Comparison of ENCODE assay signal across 30 cellular contexts in the genomic region with DNA sequence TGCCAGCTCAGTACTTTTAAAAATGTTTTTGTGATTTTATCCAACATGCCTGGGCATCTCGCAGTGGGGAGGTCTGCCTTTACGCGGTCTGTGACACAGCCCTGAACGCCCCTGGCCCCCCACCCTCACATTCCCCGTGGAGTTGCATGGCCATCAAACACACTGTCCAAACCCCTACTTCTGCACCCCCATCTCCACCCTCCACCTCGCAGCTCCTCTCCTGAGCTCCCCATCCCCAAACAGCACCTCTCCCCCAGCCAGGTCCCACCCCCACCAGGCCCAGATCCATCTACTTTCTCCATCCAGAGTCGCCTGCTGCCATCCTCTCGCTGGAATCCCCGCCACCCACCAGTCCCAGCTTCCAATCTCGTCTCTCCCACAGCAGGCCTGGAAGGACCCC. TPM values are rescaled to one million over a fixed set of nuclear protein-coding genes. Genes with fewer than 3 reads are reported as not detected.
"Had no signal": no experiment of that assay in that cellular context is flagged by ENCODE, and none has a peak within 500 bp of the region (broad histone marks: within the 10 kb centered on the region; RNA-seq: fewer than 3 reads in every experiment).

No MANE protein-coding gene starts in this region.

- H3K9me3 ChIP-seq: body of pancreas, left lung, lower lobe of right lung, mucosa of descending colon, right atrium auricular region, suprapubic skin, tibial artery, upper lobe of right lung had no signal

- H3K36me3 ChIP-seq: left lung, lower lobe of right lung, right atrium auricular region, suprapubic skin, tibial artery, upper lobe of right lung had no signal

- H3K27me3 ChIP-seq: body of pancreas, left lung, right atrium auricular region, suprapubic skin, upper lobe of right lung had no signal

- ATAC-seq: activated T-cell treated with anti-CD3 and anti-CD28 coated beads, Interleukin-2, amount 50 U/mL, for 72 hours; body of pancreas; esophagus mucosa; left lung; lower lobe of right lung; upper lobe of right lung had no signal

- H3K27me3 Mint-ChIP-seq: activated naive CD4-positive, alpha-beta T cell treated with anti-CD3 and anti-CD28 coated beads, Interleukin-2, amount 50 U/mL, for 24 hours had no signal

- DNase-seq: activated CD4-positive, alpha-beta T cell treated with anti-CD3 and anti-CD28 coated beads for 4 hours; activated CD4-positive, alpha-beta T cell treated with anti-CD3 and anti-CD28 coated beads, Interleukin-2, amount 50 U/mL, for 4 hours; activated gamma-delta T cell; activated T-cell treated with anti-CD3 and anti-CD28 coated beads for 4 hours; body of pancreas; cortex of kidney; foreskin fibroblast; head of caudate nucleus; hypothalamus; left lung; lower lobe of right lung; nephron progenitor cell; stimulated activated naive CD4-positive, alpha-beta T cell; T-helper 9 cell; tibial artery had no signal

- H3K4me3 ChIP-seq: body of pancreas, left lung, lower lobe of right lung, mucosa of descending colon, right atrium auricular region, smooth muscle cell, suprapubic skin, tibial artery, upper lobe of right lung had no signal

- H3K36me3 Mint-ChIP-seq: activated naive CD4-positive, alpha-beta T cell treated with anti-CD3 and anti-CD28 coated beads, Interleukin-2, amount 50 U/mL, for 24 hours had no signal

- H3K4me3 Mint-ChIP-seq: activated naive CD4-positive, alpha-beta T cell treated with anti-CD3 and anti-CD28 coated beads, Interleukin-2, amount 50 U/mL, for 24 hours; activated T-cell treated with anti-CD3 and anti-CD28 coated beads, Interleukin-2, amount 50 U/mL, for 72 hours; endodermal cell; nephron progenitor cell had no signal

- H3K4me2 ChIP-seq: smooth muscle cell had no signal

- H3K27ac Mint-ChIP-seq: activated naive CD4-positive, alpha-beta T cell treated with anti-CD3 and anti-CD28 coated beads, Interleukin-2, amount 50 U/mL, for 24 hours; activated T-cell treated with anti-CD3 and anti-CD28 coated beads, Interleukin-2, amount 50 U/mL, for 72 hours; endodermal cell; nephron progenitor cell had no signal

- H3K9me3 Mint-ChIP-seq: activated naive CD4-positive, alpha-beta T cell treated with anti-CD3 and anti-CD28 coated beads, Interleukin-2, amount 50 U/mL, for 24 hours; activated T-cell treated with anti-CD3 and anti-CD28 coated beads, Interleukin-2, amount 50 U/mL, for 72 hours; endodermal cell; nephron progenitor cell had no signal

- H3K27ac ChIP-seq: body of pancreas, left lung, lower lobe of right lung, right atrium auricular region, suprapubic skin, tibial artery, upper lobe of right lung, VCaP had no signal

RNA-seq across cellular contexts. Expression of gene ZFYVE28, which starts 9.5 kb away (rescaled TPM):
- polyA plus RNA-seq: smooth muscle cell had no signal

RNA-seq across cellular contexts. Expression of gene CFAP99, which starts 9.8 kb away (rescaled TPM):
- total RNA-seq: activated T-cell treated with anti-CD3 and anti-CD28 coated beads, Interleukin-2, amount 50 U/mL, for 72 hours; body of pancreas; chondrocyte; endodermal cell; mesenteric fat pad; myocyte; pulmonary artery endothelial cell; right atrium auricular region; smooth muscle cell; suprapubic skin; upper lobe of right lung had no signal
- polyA plus RNA-seq: aorta, smooth muscle cell had no signal
